22 cellular contexts compared by ENCODE assay signal in genomic region chr20:6976535-6976934, GRCh38.
DNase-seq lines count a peak whose midpoint lies in the region; ATAC-seq and TF ChIP-seq lines count a peak whose summit lies in the region.
"Had no signal": no experiment of that assay in that cellular context is flagged by ENCODE, and none has a peak within 500 bp of the region (broad histone marks: within the 10 kb centered on the region; RNA-seq: fewer than 3 reads in every experiment).

No MANE protein-coding gene starts in this region.

- H3K27me3 Mint-ChIP-seq in stimulated activated naive CD8-positive, alpha-beta T cell treated with anti-CD3 and anti-CD28 coated beads, Interleukin-15, amount 100 ng/mL, for 72 hours: no peaks in the 10 kb centered on the region
- H3K27me3 Mint-ChIP-seq: activated B cell treated with CpG ODN at 0.5 μM for 24 hours; activated naive CD4-positive, alpha-beta T cell treated with anti-CD3 and anti-CD28 coated beads, Interleukin-2, amount 50 U/mL, for 24 hours; CD4-positive, CD25-positive, alpha-beta regulatory T cell; naive B cell had no signal

- DNase-seq in M059J (ENCODE audit: low read depth) (peak; percentile 76), RPMI7951 (ENCODE audit: low read depth) (peak; percentile 7), NCI-H2029 (lab: John Stamatoyannopoulos, UW) (no peak), gastrocnemius medialis (no peak)
- no peak for DNase-seq in stimulated activated naive CD8-positive, alpha-beta T cell treated with anti-CD3 and anti-CD28 coated beads, Interleukin-15, amount 100 ng/mL, for 72 hours
- DNase-seq: ACHN; activated B cell treated with CpG ODN at 0.5 μM for 24 hours; activated CD8-positive, alpha-beta T cell treated with anti-CD3 and anti-CD28 coated beads, Interleukin-2, amount 10 ng/mL, durations not matched to agents 7 days and 5 days; activated T-cell treated with anti-CD3 and anti-CD28 coated beads, Interleukin-2, amount 50 U/mL, for 48 hours; CD4-positive, CD25-positive, alpha-beta regulatory T cell; H7; lower lobe of right lung; naive B cell; NCI-H1417 treated with DMSO at 0.1 percent for 48 hours; stimulated activated CD4-positive, alpha-beta T cell treated with anti-CD3 and anti-CD28 coated beads, Interleukin-1b, Interleukin-23, amount 100 ng/mL, for 48 hours had no signal

- no peaks in the 10 kb centered on the region for H3K36me3 ChIP-seq in gastrocnemius medialis
- H3K36me3 ChIP-seq: lower lobe of right lung had no signal

- ATAC-seq in esophagus mucosa: peak; percentile 71
- ATAC-seq in GM19023 (IDR thresholded peaks at IDR 0.05; ENCODE audit: unreplicated experiment): no peak
- no peak for ATAC-seq in gastrocnemius medialis
- no peak for ATAC-seq in stimulated activated naive CD8-positive, alpha-beta T cell treated with anti-CD3 and anti-CD28 coated beads, Interleukin-15, amount 100 ng/mL, for 72 hours
- ATAC-seq: activated CD8-positive, alpha-beta T cell treated with anti-CD3 and anti-CD28 coated beads, Interleukin-2, amount 10 ng/mL, durations not matched to agents 7 days and 5 days; K562; lower lobe of right lung had no signal

- no peak for TF ChIP-seq POLR2A in gastrocnemius medialis (IDR thresholded peaks at IDR 0.05)

- no peaks in the 10 kb centered on the region for H3K9me3 ChIP-seq in gastrocnemius medialis

- intact Hi-C loops in gastrocnemius medialis (cut with DNase I; ENCODE audit: low total_unique reads): no loop called here

- H3K27ac ChIP-seq in 22Rv1 (peak overlapping the region; percentile 27; the same call in 1 of the 2 replicates), gastrocnemius medialis (no peak overlapping the region)
- H3K27ac ChIP-seq: lower lobe of right lung, parathyroid adenoma had no signal

- H3K27ac Mint-ChIP-seq in stimulated activated naive CD8-positive, alpha-beta T cell treated with anti-CD3 and anti-CD28 coated beads, Interleukin-15, amount 100 ng/mL, for 72 hours: no peak overlapping the region
- H3K27ac Mint-ChIP-seq: activated B cell treated with CpG ODN at 0.5 μM for 24 hours; activated CD8-positive, alpha-beta T cell treated with anti-CD3 and anti-CD28 coated beads, Interleukin-2, amount 10 ng/mL, durations not matched to agents 7 days and 5 days; activated naive CD4-positive, alpha-beta T cell treated with anti-CD3 and anti-CD28 coated beads, Interleukin-2, amount 50 U/mL, for 24 hours; CD4-positive, CD25-positive, alpha-beta regulatory T cell; naive B cell; T-helper 1 cell treated with Interleukin-12 subunit alpha and Interleukin-12 subunit beta and Interleukin-4 antibody, amounts not matched to agents 30 μg/mL and 1 μg/mL, for 36 hours had no signal

- no peaks in the 10 kb centered on the region for H3K27me3 ChIP-seq in gastrocnemius medialis

- peaks cover 0 to 7% of the 10 kb centered on the region in 2 donors for H3K9me3 Mint-ChIP-seq in stimulated activated naive CD8-positive, alpha-beta T cell treated with anti-CD3 and anti-CD28 coated beads, Interleukin-15, amount 100 ng/mL, for 72 hours

- H3K4me3 ChIP-seq in gastrocnemius medialis: no peak overlapping the region
- H3K4me3 ChIP-seq: K562, lower lobe of right lung had no signal

- no peaks in the 10 kb centered on the region for H3K4me1 Mint-ChIP-seq in stimulated activated naive CD8-positive, alpha-beta T cell treated with anti-CD3 and anti-CD28 coated beads, Interleukin-15, amount 100 ng/mL, for 72 hours
- H3K4me1 Mint-ChIP-seq: activated B cell treated with CpG ODN at 0.5 μM for 24 hours; activated naive CD4-positive, alpha-beta T cell treated with anti-CD3 and anti-CD28 coated beads, Interleukin-2, amount 50 U/mL, for 24 hours; CD4-positive, CD25-positive, alpha-beta regulatory T cell; naive B cell had no signal

- TF ChIP-seq CTCF in 22Rv1 (IDR thresholded peaks at IDR 0.05) (0 out of 2 replicates have a peak, but pooled peaks have one; percentile 7), gastrocnemius medialis (IDR thresholded peaks at IDR 0.05 in 4 of 5, conservative IDR thresholded peaks at IDR 0.05 in 1 of 5) (no peak)

- no peaks in the 10 kb centered on the region for H3K4me1 ChIP-seq in gastrocnemius medialis
- H3K4me1 ChIP-seq: lower lobe of right lung, parathyroid adenoma had no signal

- H3K4me3 Mint-ChIP-seq in stimulated activated naive CD8-positive, alpha-beta T cell treated with anti-CD3 and anti-CD28 coated beads, Interleukin-15, amount 100 ng/mL, for 72 hours: no peak overlapping the region
- H3K4me3 Mint-ChIP-seq: activated B cell treated with CpG ODN at 0.5 μM for 24 hours; activated CD8-positive, alpha-beta T cell treated with anti-CD3 and anti-CD28 coated beads, Interleukin-2, amount 10 ng/mL, durations not matched to agents 7 days and 5 days; activated naive CD4-positive, alpha-beta T cell treated with anti-CD3 and anti-CD28 coated beads, Interleukin-2, amount 50 U/mL, for 24 hours; CD4-positive, CD25-positive, alpha-beta regulatory T cell; naive B cell; T-helper 1 cell treated with Interleukin-12 subunit alpha and Interleukin-12 subunit beta and Interleukin-4 antibody, amounts not matched to agents 30 μg/mL and 1 μg/mL, for 36 hours had no signal

- in situ Hi-C loops in gastrocnemius medialis (cut with MboI; ENCODE audit: low sequenced_read_pairs in 4 of 4): no loop called here

Comparison
In these comparisons a context has a peak if more than half of its experiments do, and no peak if none do; other contexts are left out.
1. DNase-seq: peak in M059J (single experiment) and RPMI7951 (single experiment); none in NCI-H2029 (single experiment), gastrocnemius medialis (0 of 2) and stimulated activated naive CD8-positive, alpha-beta T cell treated with anti-CD3 and anti-CD28 coated beads, Interleukin-15, amount 100 ng/mL, for 72 hours (0 of 2).